Comparison of ENCODE assay signal across 8 cellular contexts in genomic region chr1:203289281-203289981, GRCh38. TPM values are rescaled to one million over a fixed set of nuclear protein-coding genes. Genes with fewer than 3 reads are reported as not detected.
DNase-seq lines count a peak whose midpoint lies in the region; ATAC-seq and TF ChIP-seq lines count a peak whose summit lies in the region.

No MANE protein-coding gene starts in this region.

- no peaks in the 10 kb centered on the region for H3K27me3 ChIP-seq in left lung

- ATAC-seq in GM18909 (IDR thresholded peaks at IDR 0.05; ENCODE audit: poor library complexity, unreplicated experiment) (peak; percentile 66), HG02981 (IDR thresholded peaks at IDR 0.05; ENCODE audit: unreplicated experiment) (peak; percentile 52), left lung (peak; percentile 28)

- DNase-seq in SIG-M5 (lab: John Stamatoyannopoulos, UW) (peak; percentile 89), left lung (peak; percentile 80 to 84), dermis blood vessel endothelial cell (no peak), EL (no peak)
- DNase-seq in activated naive CD4-positive, alpha-beta T cell treated with Interleukin-2 at 50 U/mL for 16 hours, result peak; percentile 92
- DNase-seq in stimulated activated CD8-positive, alpha-beta memory T cell treated with anti-CD3 and anti-CD28 coated beads, Interleukin-12 subunit alpha, Interleukin-12 subunit beta, amount 100 ng/mL, for 1 hour (ENCODE audit: low read depth), result peak; percentile 85

- H3K9me3 ChIP-seq in left lung, result no peaks in the 10 kb centered on the region

- TF ChIP-seq CTCF in left lung (IDR thresholded peaks at IDR 0.05), result no peak

- peak overlapping the region in 1 of 2 donors; percentile 22 for H3K4me3 ChIP-seq in left lung

- peak overlapping the region; percentile 92 to 98 for H3K27ac ChIP-seq in left lung

- H3K36me3 ChIP-seq in left lung, result no peaks in the 10 kb centered on the region

- peaks cover 30 to 73% of the 10 kb centered on the region in 2 donors for H3K4me1 ChIP-seq in left lung

- intact Hi-C loops in left lung (cut with DNase I), result no loop called here

RNA-seq across cellular contexts. Expression of gene BTG2, which starts 15.9 kb away (rescaled TPM):
- total RNA-seq in left lung (10 to 100 TPM; 56.2 to 84.8 TPM), dermis blood vessel endothelial cell (63.5 and 64.7 TPM in 2 replicates)

RNA-seq across cellular contexts. Expression of gene CHIT1, which starts 60.0 kb away (rescaled TPM):
- total RNA-seq in left lung (1 to 10 TPM; 2.0 to 3.0 TPM), dermis blood vessel endothelial cell (under 0.01 TPM in 2 replicates)

Comparison
In these comparisons a context has a peak if more than half of its experiments do, and no peak if none do; other contexts are left out.
1. DNase-seq: peak in SIG-M5 (single experiment), activated naive CD4-positive, alpha-beta T cell treated with Interleukin-2 at 50 U/mL for 16 hours (single experiment), left lung (2 of 2) and stimulated activated CD8-positive, alpha-beta memory T cell treated with anti-CD3 and anti-CD28 coated beads, Interleukin-12 subunit alpha, Interleukin-12 subunit beta, amount 100 ng/mL, for 1 hour (single experiment); none in dermis blood vessel endothelial cell (single experiment) and EL (single experiment).
2. Peak in every context shown above with its lines, with median percentiles within 50 percentile points of each other: ATAC-seq.